Comparison of ENCODE assay signal across 15 cellular contexts in the genomic region with DNA sequence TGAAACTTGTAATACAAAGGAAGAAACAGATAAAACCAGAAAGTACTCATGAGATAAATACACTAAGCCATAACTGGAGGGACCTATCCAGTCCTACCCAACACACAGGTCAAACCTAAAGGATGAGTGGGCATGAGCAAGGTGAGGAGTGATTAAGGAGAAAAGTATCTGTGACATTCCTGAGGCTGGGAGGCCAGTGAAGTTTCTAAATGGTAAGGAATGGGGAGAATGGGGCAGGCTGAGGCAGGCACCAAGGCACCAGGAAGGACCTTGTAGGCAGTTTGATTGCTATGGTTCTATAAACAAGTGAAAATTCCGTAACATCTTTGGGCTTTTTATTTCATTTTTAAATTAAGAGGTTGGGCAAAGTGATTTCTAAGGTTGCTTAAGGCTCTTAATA. TPM values are rescaled to one million over a fixed set of nuclear protein-coding genes. Genes with fewer than 3 reads are reported as not detected.
DNase-seq lines count a peak whose midpoint lies in the region; ATAC-seq, FAIRE-seq and TF ChIP-seq lines count a peak whose summit lies in the region.
"Had no signal": no experiment of that assay in that cellular context is flagged by ENCODE, and none has a peak within 500 bp of the region (broad histone marks: within the 10 kb centered on the region; RNA-seq: fewer than 3 reads in every experiment).

No MANE protein-coding gene starts in this region.

- no peak overlapping the region for H3K4ac ChIP-seq in neuronal stem cell (ENCODE audit: low read length)

- no peak overlapping the region for H3K14ac ChIP-seq in neuronal stem cell (ENCODE audit: low read length)

- H2BK12ac ChIP-seq in neuronal stem cell (ENCODE audit: low read length): no peak overlapping the region

- H3K23ac ChIP-seq in neuronal stem cell (ENCODE audit: low read depth, low read length, poor library complexity): no peak overlapping the region

- H2AK5ac ChIP-seq in neuronal stem cell (ENCODE audit: low read depth, low read length): no peak overlapping the region

- no peak for FAIRE-seq in kidney (lab: Jason Lieb, UNC)

- WGBS in neuronal stem cell (ENCODE audit: extremely low coverage in 2 of 2, insufficient read length in 2 of 2, insufficient replicate concordance in 1 of 2), 2 donors: no CpG with 5 or more reads among the region's 1 CpG

- no TSS peak for BruUV-seq in Calu3 (replicated peaks; lab: Mats Ljungman, UMichigan)

- H3K4me3 Mint-ChIP-seq in Calu3 (ENCODE audit: low read depth, unreplicated experiment) (no peak overlapping the region), natural killer cell (no peak overlapping the region)
- no peak overlapping the region for H3K4me3 Mint-ChIP-seq in dendritic cell treated with granulocyte-macrophage colony-stimulating factor and Interleukin-4, amounts not matched to agents 40 ng/mL and 50 ng/mL, for 4 days

- H3K27ac ChIP-seq in neuronal stem cell (replicated peaks; ENCODE audit: low read length): no peak overlapping the region
- no peak overlapping the region for H3K27ac ChIP-seq in kidney (ENCODE audit: low read depth in 2 of 2, low read length in 2 of 2)
- H3K27ac ChIP-seq: right lobe of liver had no signal

- H3K36me3 Mint-ChIP-seq in Calu3 (ENCODE audit: insufficient read depth, unreplicated experiment) (no peaks in the 10 kb centered on the region), natural killer cell (peaks cover 31% of the 10 kb centered on the region)
- peaks cover 80% of the 10 kb centered on the region for H3K36me3 Mint-ChIP-seq in dendritic cell treated with granulocyte-macrophage colony-stimulating factor and Interleukin-4, amounts not matched to agents 40 ng/mL and 50 ng/mL, for 4 days (ENCODE audit: low read depth)

- no peak overlapping the region for H2BK120ac ChIP-seq in neuronal stem cell (ENCODE audit: low read depth, low read length)

- H2BK5ac ChIP-seq in neuronal stem cell (ENCODE audit: low read length): peak overlapping the region; percentile 48

- no peak overlapping the region for H4K91ac ChIP-seq in neuronal stem cell (ENCODE audit: low read depth, low read length, poor library complexity)

- H3K27me3 ChIP-seq in neuronal stem cell (ENCODE audit: control insufficient read depth in 3 of 3, insufficient read depth in 3 of 3, low read depth in 1 of 3, low read length in 3 of 3): no peaks in the 10 kb centered on the region
- H3K27me3 ChIP-seq: right lobe of liver had no signal

- intact Hi-C loops in Calu3 (cut with micrococcal nuclease; ENCODE audit: unreplicated experiment) (no loop called here), kidney (cut with DNase I) (no loop called here), natural killer cell (cut with micrococcal nuclease) (no loop called here)
- intact Hi-C loops in dendritic cell treated with granulocyte-macrophage colony-stimulating factor and Interleukin-4, amounts not matched to agents 40 ng/mL and 50 ng/mL, for 4 days (cut with micrococcal nuclease): no loop called here

- peaks cover 1% of the 10 kb centered on the region for H3K79me1 ChIP-seq in neuronal stem cell (ENCODE audit: low read depth, low read length)

- H3K4me3 ChIP-seq in neuronal stem cell (ENCODE audit: low read length in 2 of 2) (no peak overlapping the region), kidney (ENCODE audit: low read length in 2 of 2) (no peak overlapping the region)
- H3K4me3 ChIP-seq: right lobe of liver had no signal

- no peak for ATAC-seq in natural killer cell
- ATAC-seq: right lobe of liver had no signal

- H2AFZ ChIP-seq in neuronal stem cell (ENCODE audit: low read length): no peak overlapping the region

- no peak overlapping the region for H4K8ac ChIP-seq in neuronal stem cell (ENCODE audit: low read depth, low read length)

- H3K4me2 ChIP-seq in neuronal stem cell (ENCODE audit: insufficient read depth, low read length, poor library complexity, severe bottlenecking): no peak overlapping the region

- peaks cover 17 to 94% of the 10 kb centered on the region in 2 donors for H3K36me3 ChIP-seq in neuronal stem cell (replicated peaks in 1 of 2; ENCODE audit: control insufficient read depth in 2 of 2, insufficient read depth in 2 of 2, low read length in 2 of 2)
- H3K36me3 ChIP-seq in kidney (ENCODE audit: control insufficient read depth in 1 of 2, insufficient read depth in 2 of 2, low read length in 2 of 2): peaks cover 8 to 33% of the 10 kb centered on the region in 2 donors

- peaks cover 16% of the 10 kb centered on the region for H3K4me1 Mint-ChIP-seq in Calu3 (ENCODE audit: low read depth, unreplicated experiment)
- H3K4me1 Mint-ChIP-seq in dendritic cell treated with granulocyte-macrophage colony-stimulating factor and Interleukin-4, amounts not matched to agents 40 ng/mL and 50 ng/mL, for 4 days (ENCODE audit: low read depth): peaks cover 49% of the 10 kb centered on the region
- peaks cover 40 to 49% of the 10 kb centered on the region in 2 donors for H3K4me1 Mint-ChIP-seq in natural killer cell

- CTCF ChIA-PET in Calu3 (lab: Charles Lee): interaction anchor here (1.0 kb wide), 1 partner anchor 21 kb away, joined by 3 read pairs; no protein-coding TSS in a partner anchor

- H3K9me3 ChIP-seq in neuronal stem cell (replicated peaks in 1 of 2; ENCODE audit: control insufficient read depth in 2 of 2, insufficient read depth in 1 of 2, low read depth in 1 of 2, low read length in 2 of 2) (no peaks in the 10 kb centered on the region), kidney (ENCODE audit: control insufficient read depth in 1 of 2, low read length in 2 of 2) (no peaks in the 10 kb centered on the region)
- H3K9me3 ChIP-seq: right lobe of liver had no signal

- TF ChIP-seq CTCF in Calu3 (IDR thresholded peaks at IDR 0.05; ENCODE audit: unreplicated experiment) (no peak), kidney (IDR thresholded peaks at IDR 0.05; ENCODE audit: borderline replicate concordance, extremely low read depth, insufficient read depth) (no peak), natural killer cell (IDR thresholded peaks at IDR 0.05) (no peak)

- peak overlapping the region; percentile 24 for H3K27ac Mint-ChIP-seq in Calu3 (ENCODE audit: unreplicated experiment)
- peak overlapping the region; percentile 38 for H3K27ac Mint-ChIP-seq in dendritic cell treated with granulocyte-macrophage colony-stimulating factor and Interleukin-4, amounts not matched to agents 40 ng/mL and 50 ng/mL, for 4 days
- peak overlapping the region in 1 of 2 donors; percentile 43 for H3K27ac Mint-ChIP-seq in natural killer cell

- H3K9ac ChIP-seq in neuronal stem cell (ENCODE audit: low read depth, low read length, poor library complexity) (no peak overlapping the region), kidney (ENCODE audit: low read length in 2 of 2) (no peak overlapping the region)

- H3K4me1 ChIP-seq in neuronal stem cell (ENCODE audit: control insufficient read depth in 2 of 2, insufficient read depth in 1 of 2, low read depth in 1 of 2, low read length in 2 of 2): no peaks in the 10 kb centered on the region
- no peaks in the 10 kb centered on the region for H3K4me1 ChIP-seq in kidney (ENCODE audit: control insufficient read depth in 1 of 2, insufficient read depth in 1 of 2, low read depth in 1 of 2, low read length in 2 of 2)
- H3K4me1 ChIP-seq: right lobe of liver had no signal

- H3K9me3 Mint-ChIP-seq in Calu3 (ENCODE audit: low read depth, unreplicated experiment) (no peaks in the 10 kb centered on the region), natural killer cell (no peaks in the 10 kb centered on the region)
- H3K9me3 Mint-ChIP-seq in dendritic cell treated with granulocyte-macrophage colony-stimulating factor and Interleukin-4, amounts not matched to agents 40 ng/mL and 50 ng/mL, for 4 days: no peaks in the 10 kb centered on the region
- H3K9me3 Mint-ChIP-seq: naive B cell had no signal

- no peak overlapping the region for H3K18ac ChIP-seq in neuronal stem cell (ENCODE audit: low read length)

- DNase-seq in Calu3 (no peak), M059J (ENCODE audit: low read depth) (peak; percentile 77), neuronal stem cell (ENCODE audit: low spot score) (no peak), kidney (no peak), natural killer cell (no peak)
- DNase-seq in activated CD4-positive, alpha-beta T cell treated with anti-CD3 and anti-CD28 coated beads for 4 hours: no peak
- DNase-seq in activated T-cell treated with anti-CD3 and anti-CD28 coated beads, Interleukin-2, amount 50 U/mL, for 48 hours: no peak
- DNase-seq: cortex of kidney, GOT3, left cardiac atrium, naive B cell, NCI-H1048, NCI-H345, right lobe of liver had no signal

- H3K27me3 Mint-ChIP-seq in Calu3 (ENCODE audit: unreplicated experiment) (no peaks in the 10 kb centered on the region), natural killer cell (ENCODE audit: low read depth in 2 of 2) (no peaks in the 10 kb centered on the region)
- H3K27me3 Mint-ChIP-seq in dendritic cell treated with granulocyte-macrophage colony-stimulating factor and Interleukin-4, amounts not matched to agents 40 ng/mL and 50 ng/mL, for 4 days: no peaks in the 10 kb centered on the region
- H3K27me3 Mint-ChIP-seq: naive B cell had no signal

- no peak overlapping the region for H2BK15ac ChIP-seq in neuronal stem cell (ENCODE audit: low read length)

RNA-seq across cellular contexts. Expression of gene DDX59, which starts 10.4 kb away (rescaled TPM):
- total RNA-seq in Calu3 (2022) (15.1 and 19.3 TPM in 2 replicates), kidney (20.8 TPM), natural killer cell (10 to 100 TPM; 31.9 to 39.9 (median 38.7) TPM)
- 18.1 and 30.1 TPM in 2 replicates for total RNA-seq in M059J (2014; rRNA removed; shearing (Covaris generic))
- polyA plus RNA-seq in neuronal stem cell (2013, experiment 1 of 2): 17.2 TPM
- 17.1 TPM for polyA plus RNA-seq in neuronal stem cell (2013, experiment 2 of 2)
- 18.2 TPM for polyA plus RNA-seq in kidney (ENCODE audit: insufficient read depth, low read depth, low replicate concordance)

RNA-seq across cellular contexts. Expression of gene KIF14, which starts 38.7 kb away (rescaled TPM):
- 17.2 and 20.7 TPM in 2 replicates for total RNA-seq in Calu3 (2022)
- 17.1 and 19.3 TPM in 2 replicates for total RNA-seq in M059J (2014; rRNA removed; shearing (Covaris generic))
- 21.2 TPM for polyA plus RNA-seq in neuronal stem cell (2013, experiment 1 of 2)
- 20.7 TPM for polyA plus RNA-seq in neuronal stem cell (2013, experiment 2 of 2)
- total RNA-seq in kidney: 0.19 TPM
- polyA plus RNA-seq in kidney (ENCODE audit: insufficient read depth, low read depth, low replicate concordance): not detected
- total RNA-seq in natural killer cell: under 1 TPM; 0.40 to 0.48 (median 0.40) TPM

Comparison
In these comparisons a context has a peak if more than half of its experiments do, and no peak if none do; other contexts are left out.
1. RNA of gene KIF14, which starts 38.7 kb away (total RNA-seq): 17.2 to 20.7 TPM in Calu3 and 17.1 to 19.3 TPM in M059J; 0.40 to 0.48 TPM in natural killer cell and 0.19 TPM in kidney (single experiment); every median in the first group is over 10 times any median in the second.